ENCODE assay signal across 27 cellular contexts in genomic region chr14:53048631-53049030, GRCh38.
"Had no signal": no experiment of that assay in that cellular context is flagged by ENCODE, and none has a peak within 500 bp of the region (broad histone marks: within the 10 kb centered on the region; RNA-seq: fewer than 3 reads in every experiment).

No MANE protein-coding gene starts in this region.

- DNase-seq: activated CD4-positive, alpha-beta memory T cell treated with anti-CD3 and anti-CD28 coated beads for 36 hours; activated CD4-positive, alpha-beta T cell treated with anti-CD3 and anti-CD28 coated beads, Interleukin-2, amount 10 ng/mL, durations not matched to agents 24 days and 14 days; activated CD4-positive, CD25-positive, alpha-beta regulatory T cell treated with anti-CD3 and anti-CD28 coated beads, Interleukin-2, amount 50 U/mL, for 72 hours; activated CD8-positive, alpha-beta memory T cell treated with anti-CD3 and anti-CD28 coated beads for 24 hours; activated effector memory CD4-positive, alpha-beta T cell treated with anti-CD3 and anti-CD28 coated beads, Interleukin-2, amount 50 U/mL, for 16 hours; activated naive CD4-positive, alpha-beta T cell treated with Interleukin-2 at 50 U/mL for 16 hours; activated T-cell treated with anti-CD3 and anti-CD28 coated beads, Interleukin-2, amount 50 U/mL, for 4 hours; amygdala; cerebellar nuclear complex; MG63; MV-4-11; NCI-H1105; NCI-H1436; NCI-H1694 treated with DMSO at 0.1 percent for 48 hours; NCI-H2029 treated with DMSO at 0.1 percent for 48 hours; NCI-H510A treated with DMSO at 0.1 percent for 48 hours; NCI-H69; NK-92 treated with Interleukin-12 subunit alpha and Interleukin-12 subunit beta, amount 100 ng/mL, for 24 hours; OCI-M1; Right ventricle myocardium superior; T-helper 17 cell; T-helper 9 cell had no signal

- H3K27ac ChIP-seq: KMS-11, RWPE1, SJSA1 had no signal

- H3K27me3 ChIP-seq: MG63, SJSA1 had no signal

- H3K4me2 ChIP-seq: KMS-11 had no signal

- ATAC-seq: activated T-cell treated with anti-CD3 and anti-CD28 coated beads, Interleukin-2, amount 50 U/mL, for 4 hours; Panc1; T-helper 17 cell; WTC11 had no signal

- H3K9ac ChIP-seq: KMS-11 had no signal

- H3K4me3 ChIP-seq: MG63, SJSA1 had no signal

- H3K9me3 ChIP-seq: MG63, SJSA1 had no signal

- H3K36me3 ChIP-seq: SJSA1 had no signal
